In genomic region chr11:70428701-70429427, GRCh38 we compare ENCODE assay signal across 27 cellular contexts.
"Had no signal": no experiment of that assay in that cellular context is flagged by ENCODE, and none has a peak within 500 bp of the region (broad histone marks: within the 10 kb centered on the region; RNA-seq: fewer than 3 reads in every experiment).

No MANE protein-coding gene starts in this region.

- DNase-seq: activated CD4-positive, alpha-beta T cell treated with anti-CD3 and anti-CD28 coated beads, Interleukin-2, amount 10 ng/mL, durations not matched to agents 24 days and 14 days; activated CD4-positive, alpha-beta T cell treated with anti-CD3 and anti-CD28 coated beads, Interleukin-2, amount 50 U/mL, for 4 hours; activated CD8-positive, alpha-beta T cell treated with anti-CD3 and anti-CD28 coated beads for 36 hours; activated effector memory CD4-positive, alpha-beta T cell treated with anti-CD3 and anti-CD28 coated beads, Interleukin-2, amount 50 U/mL, for 16 hours; activated naive CD4-positive, alpha-beta T cell; activated naive CD4-positive, alpha-beta T cell treated with anti-CD3 and anti-CD28 coated beads, Interleukin-2, amount 50 U/mL, for 16 hours; activated naive CD8-positive, alpha-beta T cell treated with anti-CD3 and anti-CD28 coated beads for 36 hours; activated T-cell treated with anti-CD3 and anti-CD28 coated beads, Interleukin-2, amount 50 U/mL, for 1 hour; activated T-cell treated with anti-CD3 and anti-CD28 coated beads, Interleukin-2, amount 50 U/mL, for 72 hours; amniotic stem cell; aorta; brain microvascular endothelial cell; Karpas-422; KBM-7; MG63; NCI-H1092; NCI-H1436 treated with DMSO at 0.1 percent for 48 hours; NCI-H1694 treated with DMSO at 0.1 percent for 48 hours; NCI-H2029; NCI-H345; NCI-H524 treated with DMSO at 0.1 percent for 48 hours; SHP77; SJCRH30 had no signal

- H3K4me1 Mint-ChIP-seq: activated T-helper 17 cell treated with anti-CD3 and anti-CD28 coated beads, Interleukin-2, amount 50 U/mL, for 72 hours had no signal

- H3K27me3 ChIP-seq: brain microvascular endothelial cell, MG63, SJCRH30 had no signal

- H3K4me3 ChIP-seq: MG63, SJCRH30, SK-N-MC had no signal

- H3K27ac ChIP-seq: brain microvascular endothelial cell, SJCRH30, SK-N-MC had no signal

- H3K27ac Mint-ChIP-seq: activated CD4-positive, alpha-beta T cell treated with anti-CD3 and anti-CD28 coated beads, Interleukin-2, amount 10 ng/mL, durations not matched to agents 24 days and 14 days; activated CD8-positive, alpha-beta T cell treated with anti-CD3 and anti-CD28 coated beads for 36 hours; activated naive CD8-positive, alpha-beta T cell treated with anti-CD3 and anti-CD28 coated beads for 36 hours; activated T-cell treated with anti-CD3 and anti-CD28 coated beads, Interleukin-2, amount 50 U/mL, for 72 hours; activated T-helper 17 cell treated with anti-CD3 and anti-CD28 coated beads, Interleukin-2, amount 50 U/mL, for 72 hours; T-helper 1 cell treated with Interleukin-12 subunit alpha and Interleukin-12 subunit beta and Interleukin-4 antibody, amounts not matched to agents 30 μg/mL and 1 μg/mL, for 36 hours; T-helper 2 cell treated with Interferon-gamma antibody and Interleukin-4, amounts not matched to agents 5 μg/mL and 100 μg/mL, for 36 hours had no signal

- H3K9me3 Mint-ChIP-seq: activated CD4-positive, alpha-beta T cell treated with anti-CD3 and anti-CD28 coated beads, Interleukin-2, amount 10 ng/mL, durations not matched to agents 24 days and 14 days; activated CD8-positive, alpha-beta T cell treated with anti-CD3 and anti-CD28 coated beads for 36 hours; activated naive CD8-positive, alpha-beta T cell treated with anti-CD3 and anti-CD28 coated beads for 36 hours; activated T-cell treated with anti-CD3 and anti-CD28 coated beads, Interleukin-2, amount 50 U/mL, for 72 hours; activated T-helper 17 cell treated with anti-CD3 and anti-CD28 coated beads, Interleukin-2, amount 50 U/mL, for 72 hours; T-helper 1 cell treated with Interleukin-12 subunit alpha and Interleukin-12 subunit beta and Interleukin-4 antibody, amounts not matched to agents 30 μg/mL and 1 μg/mL, for 36 hours; T-helper 2 cell treated with Interferon-gamma antibody and Interleukin-4, amounts not matched to agents 5 μg/mL and 100 μg/mL, for 36 hours had no signal

- ATAC-seq: activated CD8-positive, alpha-beta T cell treated with anti-CD3 and anti-CD28 coated beads for 36 hours; activated T-cell treated with anti-CD3 and anti-CD28 coated beads, Interleukin-2, amount 50 U/mL, for 72 hours; activated T-helper 17 cell treated with anti-CD3 and anti-CD28 coated beads, Interleukin-2, amount 50 U/mL, for 72 hours had no signal

- H3K9me3 ChIP-seq: MG63, SJCRH30 had no signal

- H3K27me3 Mint-ChIP-seq: activated CD4-positive, alpha-beta T cell treated with anti-CD3 and anti-CD28 coated beads, Interleukin-2, amount 10 ng/mL, durations not matched to agents 24 days and 14 days had no signal

- H3K4me3 Mint-ChIP-seq: activated CD4-positive, alpha-beta T cell treated with anti-CD3 and anti-CD28 coated beads, Interleukin-2, amount 10 ng/mL, durations not matched to agents 24 days and 14 days; activated CD8-positive, alpha-beta T cell treated with anti-CD3 and anti-CD28 coated beads for 36 hours; activated naive CD8-positive, alpha-beta T cell treated with anti-CD3 and anti-CD28 coated beads for 36 hours; activated T-cell treated with anti-CD3 and anti-CD28 coated beads, Interleukin-2, amount 50 U/mL, for 72 hours; activated T-helper 17 cell treated with anti-CD3 and anti-CD28 coated beads, Interleukin-2, amount 50 U/mL, for 72 hours; T-helper 1 cell treated with Interleukin-12 subunit alpha and Interleukin-12 subunit beta and Interleukin-4 antibody, amounts not matched to agents 30 μg/mL and 1 μg/mL, for 36 hours; T-helper 2 cell treated with Interferon-gamma antibody and Interleukin-4, amounts not matched to agents 5 μg/mL and 100 μg/mL, for 36 hours had no signal
